Comparison of ENCODE assay signal across 13 cellular contexts in the genomic region with DNA sequence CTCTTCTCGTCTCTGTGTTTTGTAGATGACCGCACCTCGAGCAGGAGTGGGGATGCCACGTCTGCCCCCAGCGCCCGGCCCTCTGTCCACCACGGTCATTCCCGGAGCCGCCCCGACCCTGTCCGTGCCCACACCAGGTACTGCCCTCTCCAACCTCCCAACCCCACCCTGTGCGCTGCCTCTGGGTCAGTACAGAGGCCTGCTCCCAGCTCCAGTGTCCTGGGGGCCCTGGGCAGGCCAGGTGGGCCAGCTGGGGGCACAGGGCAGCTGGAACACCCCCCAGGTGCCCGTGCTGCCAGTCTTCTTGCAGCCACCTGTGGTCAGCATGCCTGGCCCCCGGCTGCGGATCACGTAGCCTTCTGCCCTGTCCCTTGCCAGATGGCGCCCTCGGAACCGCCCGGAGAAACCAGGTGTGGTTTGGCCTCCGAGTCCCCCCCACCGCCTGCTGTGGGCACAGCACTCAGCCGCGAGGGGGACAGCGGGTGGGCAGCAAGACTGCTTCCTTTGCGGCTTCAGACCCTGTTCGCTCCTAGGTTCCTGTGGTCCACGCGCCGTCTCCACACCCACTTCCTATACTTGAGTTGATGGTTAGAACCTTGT.
A peak's percentile ranks its signal among the peaks of the same experiment; 100 is the strongest.
DNase-seq lines count a peak whose midpoint lies in the region; ATAC-seq and TF ChIP-seq lines count a peak whose summit lies in the region.
"Had no signal": no experiment of that assay in that cellular context is flagged by ENCODE, and none has a peak within 500 bp of the region (broad histone marks: within the 10 kb centered on the region; RNA-seq: fewer than 3 reads in every experiment).

No MANE protein-coding gene starts in this region.

- H3K27me3 ChIP-seq in upper lobe of right lung: peaks cover 10% of the 10 kb centered on the region

- no peaks in the 10 kb centered on the region for H3K4me1 ChIP-seq in upper lobe of right lung

- peaks cover 9% of the 10 kb centered on the region for H3K4me1 Mint-ChIP-seq in stimulated activated naive CD8-positive, alpha-beta T cell treated with anti-CD3 and anti-CD28 coated beads, Interleukin-15, Interleukin-2, amounts not matched to agents 100 ng/mL and 50 ng/mL, for 24 hours (ENCODE audit: low read depth)
- H3K4me1 Mint-ChIP-seq in effector memory CD8-positive, alpha-beta T cell (ENCODE audit: low read depth in 2 of 2): peaks cover 19 to 20% of the 10 kb centered on the region in 2 donors
- H3K4me1 Mint-ChIP-seq in natural killer cell: peaks cover 33 to 34% of the 10 kb centered on the region in 2 donors
- peaks cover 11% of the 10 kb centered on the region for H3K4me1 Mint-ChIP-seq in activated CD4-positive, alpha-beta T cell treated with anti-CD3 and anti-CD28 coated beads, Interleukin-2, amount 10 ng/mL, durations not matched to agents 24 days and 14 days

- H3K36me3 Mint-ChIP-seq in stimulated activated naive CD8-positive, alpha-beta T cell treated with anti-CD3 and anti-CD28 coated beads, Interleukin-15, Interleukin-2, amounts not matched to agents 100 ng/mL and 50 ng/mL, for 24 hours (ENCODE audit: low read depth): no peaks in the 10 kb centered on the region
- H3K36me3 Mint-ChIP-seq in effector memory CD8-positive, alpha-beta T cell (ENCODE audit: insufficient read depth): peaks cover 5% of the 10 kb centered on the region
- H3K36me3 Mint-ChIP-seq in natural killer cell: no peaks in the 10 kb centered on the region
- no peaks in the 10 kb centered on the region for H3K36me3 Mint-ChIP-seq in activated CD4-positive, alpha-beta T cell treated with anti-CD3 and anti-CD28 coated beads, Interleukin-2, amount 10 ng/mL, durations not matched to agents 24 days and 14 days (ENCODE audit: low read depth)

- no peaks in the 10 kb centered on the region for H3K9me3 Mint-ChIP-seq in stimulated activated naive CD8-positive, alpha-beta T cell treated with anti-CD3 and anti-CD28 coated beads, Interleukin-15, Interleukin-2, amounts not matched to agents 100 ng/mL and 50 ng/mL, for 24 hours
- no peaks in the 10 kb centered on the region for H3K9me3 Mint-ChIP-seq in effector memory CD8-positive, alpha-beta T cell
- no peaks in the 10 kb centered on the region for H3K9me3 Mint-ChIP-seq in natural killer cell
- no peaks in the 10 kb centered on the region for H3K9me3 Mint-ChIP-seq in activated CD4-positive, alpha-beta T cell treated with anti-CD3 and anti-CD28 coated beads, Interleukin-2, amount 10 ng/mL, durations not matched to agents 24 days and 14 days

- H3K36me3 ChIP-seq in upper lobe of right lung: no peaks in the 10 kb centered on the region

- H3K27ac ChIP-seq in upper lobe of right lung: no peak overlapping the region
- H3K27ac ChIP-seq: KMS-11 had no signal

- no peak for ATAC-seq in stimulated activated naive CD8-positive, alpha-beta T cell treated with anti-CD3 and anti-CD28 coated beads, Interleukin-15, Interleukin-2, amounts not matched to agents 100 U/mL and 50 U/mL, for 24 hours
- peak; percentile 47 for ATAC-seq in effector memory CD8-positive, alpha-beta T cell (replicated peaks)
- ATAC-seq in natural killer cell: peak in 1 of 3 donors; percentile 38
- ATAC-seq in upper lobe of right lung: peak; percentile 6

- intact Hi-C loops in natural killer cell (cut with micrococcal nuclease): loop anchor here (5.0 kb wide), 1 partner anchor 80 kb away; no protein-coding TSS in a partner anchor
- intact Hi-C loops in upper lobe of right lung (cut with DNase I): no loop called here
- intact Hi-C loops in activated CD4-positive, alpha-beta T cell treated with anti-CD3 and anti-CD28 coated beads, Interleukin-2, amount 10 ng/mL, durations not matched to agents 24 days and 14 days (cut with micrococcal nuclease): no loop called here

- H3K27me3 Mint-ChIP-seq in stimulated activated naive CD8-positive, alpha-beta T cell treated with anti-CD3 and anti-CD28 coated beads, Interleukin-15, Interleukin-2, amounts not matched to agents 100 ng/mL and 50 ng/mL, for 24 hours: peaks cover 18% of the 10 kb centered on the region
- peaks cover 49 to 78% of the 10 kb centered on the region in 2 donors for H3K27me3 Mint-ChIP-seq in effector memory CD8-positive, alpha-beta T cell
- H3K27me3 Mint-ChIP-seq in natural killer cell (ENCODE audit: low read depth in 2 of 2): peaks cover 31 to 44% of the 10 kb centered on the region in 2 donors
- peaks cover 24% of the 10 kb centered on the region for H3K27me3 Mint-ChIP-seq in activated CD4-positive, alpha-beta T cell treated with anti-CD3 and anti-CD28 coated beads, Interleukin-2, amount 10 ng/mL, durations not matched to agents 24 days and 14 days

- no peak for DNase-seq in stimulated activated naive CD8-positive, alpha-beta T cell treated with anti-CD3 and anti-CD28 coated beads, Interleukin-15, Interleukin-2, amounts not matched to agents 100 U/mL and 50 U/mL, for 24 hours
- DNase-seq in effector memory CD8-positive, alpha-beta T cell: no peak
- DNase-seq in natural killer cell (no peak), upper lobe of right lung (peak; percentile 57), anterior cingulate cortex (lab: John Stamatoyannopoulos, UW) (no peak)
- no peak for DNase-seq in effector CD4-positive, alpha-beta T cell
- DNase-seq in activated CD4-positive, alpha-beta T cell treated with anti-CD3 and anti-CD28 coated beads, Interleukin-2, amount 10 ng/mL, durations not matched to agents 24 days and 14 days: no peak
- DNase-seq: MM.1S, NCI-H1417, NCI-H2081 treated with DMSO at 0.1 percent for 48 hours, NCI-H524 treated with DMSO at 0.1 percent for 48 hours had no signal

- no peak overlapping the region for H3K4me3 ChIP-seq in upper lobe of right lung

- H3K4me3 Mint-ChIP-seq in stimulated activated naive CD8-positive, alpha-beta T cell treated with anti-CD3 and anti-CD28 coated beads, Interleukin-15, Interleukin-2, amounts not matched to agents 100 ng/mL and 50 ng/mL, for 24 hours: peak overlapping the region; percentile 13
- peak overlapping the region; percentile 55 to 57 for H3K4me3 Mint-ChIP-seq in effector memory CD8-positive, alpha-beta T cell
- peak overlapping the region; percentile 81 for H3K4me3 Mint-ChIP-seq in natural killer cell
- no peak overlapping the region for H3K4me3 Mint-ChIP-seq in activated CD4-positive, alpha-beta T cell treated with anti-CD3 and anti-CD28 coated beads, Interleukin-2, amount 10 ng/mL, durations not matched to agents 24 days and 14 days

- no peak for TF ChIP-seq CTCF in natural killer cell (IDR thresholded peaks at IDR 0.05)
- no peak for TF ChIP-seq CTCF in upper lobe of right lung (IDR thresholded peaks at IDR 0.05)

- no peaks in the 10 kb centered on the region for H3K9me3 ChIP-seq in upper lobe of right lung

- no peak overlapping the region for H3K27ac Mint-ChIP-seq in stimulated activated naive CD8-positive, alpha-beta T cell treated with anti-CD3 and anti-CD28 coated beads, Interleukin-15, Interleukin-2, amounts not matched to agents 100 ng/mL and 50 ng/mL, for 24 hours
- no peak overlapping the region for H3K27ac Mint-ChIP-seq in effector memory CD8-positive, alpha-beta T cell
- H3K27ac Mint-ChIP-seq in natural killer cell: no peak overlapping the region
- H3K27ac Mint-ChIP-seq in activated CD4-positive, alpha-beta T cell treated with anti-CD3 and anti-CD28 coated beads, Interleukin-2, amount 10 ng/mL, durations not matched to agents 24 days and 14 days: no peak overlapping the region
